Comparison of ENCODE assay signal across 12 cellular contexts in the genomic region with DNA sequence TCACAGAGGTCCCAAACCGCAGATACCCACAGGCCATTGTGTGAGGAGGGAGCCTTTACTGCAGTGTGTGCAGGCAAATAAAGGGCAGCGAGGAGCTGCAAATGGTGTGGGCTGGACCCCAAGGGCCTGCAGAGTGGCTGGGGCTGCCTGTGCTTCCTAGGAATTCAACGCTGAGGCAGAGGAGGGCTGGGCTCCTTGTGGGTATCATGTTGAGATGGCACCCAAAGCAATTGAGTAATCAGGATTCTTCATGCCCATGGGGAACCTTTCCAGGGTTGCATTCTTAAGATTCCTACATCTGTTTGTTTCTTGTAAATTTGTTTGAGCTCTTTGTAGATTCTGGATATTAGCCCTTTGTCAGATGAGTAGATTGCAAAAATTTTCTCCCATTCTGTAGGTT.
DNase-seq lines count a peak whose midpoint lies in the region; ATAC-seq and TF ChIP-seq lines count a peak whose summit lies in the region.
"Had no signal": no experiment of that assay in that cellular context is flagged by ENCODE, and none has a peak within 500 bp of the region (broad histone marks: within the 10 kb centered on the region; RNA-seq: fewer than 3 reads in every experiment).

No MANE protein-coding gene starts in this region.

- TF ChIP-seq CTCF in A673 (conservative IDR thresholded peaks at IDR 0.05; ENCODE audit: low read depth, low read length), result no peak

- H3K4me1 ChIP-seq in A673 (ENCODE audit: insufficient read depth, low read length, poor library complexity, severe bottlenecking), result peaks cover under 1% of the 10 kb centered on the region

- DNase-seq in A673 (ENCODE audit: low spot score) (peak; percentile 37), HS-5 (ENCODE audit: low read depth) (peak; percentile 53), astrocyte of the hippocampus (ENCODE audit: low read depth, low spot score) (peak; percentile 81), kidney glomerular epithelial cell (lab: John Stamatoyannopoulos, UW) (peak; percentile 39), nucleus accumbens (lab: John Stamatoyannopoulos, UW) (no peak), anterior cingulate cortex (lab: John Stamatoyannopoulos, UW) (no peak)
- DNase-seq: activated CD4-positive, CD25-positive, alpha-beta regulatory T cell treated with anti-CD3 and anti-CD28 coated beads, Interleukin-2, amount 50 U/mL, for 72 hours; head of caudate nucleus; occipital lobe; SW 1271 had no signal

- no peaks in the 10 kb centered on the region for H3K36me3 ChIP-seq in A673 (ENCODE audit: insufficient read depth, low read length, poor library complexity, severe bottlenecking)

- no TSS peak for BruUV-seq in A673 (replicated peaks; lab: Mats Ljungman, UMichigan)

- ATAC-seq in HG03175 (IDR thresholded peaks at IDR 0.05; ENCODE audit: unreplicated experiment), result no peak
- ATAC-seq in GM18873 (IDR thresholded peaks at IDR 0.05; ENCODE audit: low FRiP score, unreplicated experiment), result no peak

- no peaks in the 10 kb centered on the region for H3K9me3 ChIP-seq in A673 (ENCODE audit: low read depth, low read length, poor library complexity, severe bottlenecking)

- H3K27ac ChIP-seq in A673 (ENCODE audit: low read depth, low read length, poor library complexity, severe bottlenecking), result no peak overlapping the region

- POLR2A ChIA-PET in A673 (lab: Charles Lee; ENCODE audit: low non-redundant PET), result no interaction called here

- H3K4me3 ChIP-seq in A673 (ENCODE audit: low read depth, low read length, poor library complexity, severe bottlenecking), result no peak overlapping the region

- no peaks in the 10 kb centered on the region for H3K27me3 ChIP-seq in A673 (replicated peaks; ENCODE audit: insufficient read depth, low read depth, low read length, poor library complexity)

- CTCF ChIA-PET in A673 (lab: Charles Lee), result no interaction called here

- intact Hi-C loops in A673 (cut with micrococcal nuclease; ENCODE audit: unreplicated experiment), result no loop called here

Comparison
In these comparisons a context has a peak if more than half of its experiments do, and no peak if none do; other contexts are left out.
1. DNase-seq: peak in A673 (single experiment), HS-5 (single experiment), astrocyte of the hippocampus (single experiment) and kidney glomerular epithelial cell (single experiment); none in nucleus accumbens (0 of 56) and anterior cingulate cortex (0 of 58).